ENCODE assay signal across 14 cellular contexts in genomic region chr9:114117996-114118830, GRCh38. TPM values are rescaled to one million over a fixed set of nuclear protein-coding genes. Genes with fewer than 3 reads are reported as not detected.
A peak's percentile ranks its signal among the peaks of the same experiment; 100 is the strongest.
DNase-seq lines count a peak whose midpoint lies in the region; ATAC-seq and TF ChIP-seq lines count a peak whose summit lies in the region.
"Had no signal": no experiment of that assay in that cellular context is flagged by ENCODE, and none has a peak within 500 bp of the region (broad histone marks: within the 10 kb centered on the region; RNA-seq: fewer than 3 reads in every experiment).

No MANE protein-coding gene starts in this region.

- no peak overlapping the region for H3K4me3 Mint-ChIP-seq in activated CD4-positive, alpha-beta T cell treated with anti-CD3 and anti-CD28 coated beads, Interleukin-2, amount 10 ng/mL, durations not matched to agents 7 days and 5 days
- H3K4me3 Mint-ChIP-seq: H9 had no signal

- POLR2A ChIA-PET in activated CD4-positive, alpha-beta T cell treated with anti-CD3 and anti-CD28 coated beads, Interleukin-2, amount 10 ng/mL, durations not matched to agents 7 days and 5 days (lab: Charles Lee), result no interaction called here

- intact Hi-C loops in left cardiac atrium (cut with DNase I) (no loop called here), right cardiac atrium (cut with DNase I) (no loop called here)

- 67% methylated on average over 21 of the region's 21 CpGs for WGBS in right cardiac atrium

- TF ChIP-seq CTCF in cardiac muscle cell (IDR thresholded peaks at IDR 0.05; ENCODE audit: low read depth, low read length) (no peak), VCaP (conservative IDR thresholded peaks at IDR 0.05) (no peak)

- no peaks in the 10 kb centered on the region for H3K36me3 ChIP-seq in cardiac muscle cell
- H3K36me3 ChIP-seq: heart right ventricle, WERI-Rb-1 had no signal

- ATAC-seq in left cardiac atrium (no peak), right cardiac atrium (no peak)
- no peak for ATAC-seq in activated CD4-positive, CD25-positive, alpha-beta regulatory T cell treated with anti-CD3 and anti-CD28 coated beads, Interleukin-2, amount 50 U/mL, for 24 hours
- ATAC-seq: heart right ventricle had no signal

- peaks cover 8% of the 10 kb centered on the region for H3K27me3 Mint-ChIP-seq in activated CD4-positive, alpha-beta T cell treated with anti-CD3 and anti-CD28 coated beads, Interleukin-2, amount 10 ng/mL, durations not matched to agents 7 days and 5 days

- H3K27me3 ChIP-seq in cardiac muscle cell (no peaks in the 10 kb centered on the region), right cardiac atrium (ENCODE audit: control insufficient read depth, insufficient read depth) (no peaks in the 10 kb centered on the region)

- H3K4me1 Mint-ChIP-seq in activated CD4-positive, alpha-beta T cell treated with anti-CD3 and anti-CD28 coated beads, Interleukin-2, amount 10 ng/mL, durations not matched to agents 7 days and 5 days, result no peaks in the 10 kb centered on the region

- H3K27ac Mint-ChIP-seq in activated CD4-positive, alpha-beta T cell treated with anti-CD3 and anti-CD28 coated beads, Interleukin-2, amount 10 ng/mL, durations not matched to agents 7 days and 5 days, result no peak overlapping the region

- peak overlapping the region; percentile 29 for H3K27ac ChIP-seq in cardiac muscle cell
- H3K27ac ChIP-seq in VCaP, result peak overlapping the region; percentile 86
- H3K27ac ChIP-seq in right cardiac atrium (ENCODE audit: low read length), result no peak overlapping the region
- H3K27ac ChIP-seq: heart right ventricle, WERI-Rb-1 had no signal

- H3K36me3 Mint-ChIP-seq in activated CD4-positive, alpha-beta T cell treated with anti-CD3 and anti-CD28 coated beads, Interleukin-2, amount 10 ng/mL, durations not matched to agents 7 days and 5 days (ENCODE audit: low read depth), result no peaks in the 10 kb centered on the region

- H3K4me3 ChIP-seq in cardiac muscle cell (no peak overlapping the region), right cardiac atrium (ENCODE audit: low read length) (no peak overlapping the region)
- H3K4me3 ChIP-seq: heart right ventricle had no signal

- in situ Hi-C loops in KBM-7 (cut with MboI; ENCODE audit: low pct_unique_long_range_greater_than_20kb, low sequenced_read_pairs), result no loop called here

- H3K9me3 Mint-ChIP-seq in activated CD4-positive, alpha-beta T cell treated with anti-CD3 and anti-CD28 coated beads, Interleukin-2, amount 10 ng/mL, durations not matched to agents 7 days and 5 days, result no peaks in the 10 kb centered on the region
- H3K9me3 Mint-ChIP-seq: H9 had no signal

- H3K4me1 ChIP-seq in cardiac muscle cell (ENCODE audit: low read depth), result peaks cover 19% of the 10 kb centered on the region
- peaks cover 8% of the 10 kb centered on the region for H3K4me1 ChIP-seq in right cardiac atrium (ENCODE audit: control insufficient read depth, insufficient read depth, low read length)

- H3K9me3 ChIP-seq in cardiac muscle cell (ENCODE audit: low read depth) (no peaks in the 10 kb centered on the region), right cardiac atrium (ENCODE audit: control insufficient read depth, low read length) (no peaks in the 10 kb centered on the region)
- H3K9me3 ChIP-seq: heart right ventricle had no signal

- no peak for DNase-seq in cardiac muscle cell (ENCODE audit: low read depth in 1 of 2, low spot score in 1 of 2)
- DNase-seq in left cardiac atrium, result no peak
- peak; percentile 39 for DNase-seq in medulla oblongata (ENCODE audit: extremely low spot score)
- no peak for DNase-seq in KBM-7
- no peak for DNase-seq in activated CD4-positive, alpha-beta T cell treated with anti-CD3 and anti-CD28 coated beads, Interleukin-2, amount 10 ng/mL, durations not matched to agents 7 days and 5 days
- no peak for DNase-seq in right cardiac atrium
- DNase-seq: H9, heart right ventricle, NCI-H187, WERI-Rb-1 had no signal

- CTCF ChIA-PET in activated CD4-positive, alpha-beta T cell treated with anti-CD3 and anti-CD28 coated beads, Interleukin-2, amount 10 ng/mL, durations not matched to agents 7 days and 5 days (lab: Charles Lee), result interaction anchor here (0.8 kb wide), 1 partner anchor 8 kb away, joined by 3 read pairs; no protein-coding TSS in a partner anchor

RNA-seq across cellular contexts. Expression of gene KIF12, which starts 19.1 kb away (rescaled TPM):
- 0.04 and 1.1 TPM in 2 replicates for total RNA-seq in cardiac muscle cell
- polyA plus RNA-seq in cardiac muscle cell, result 0.64 and 1.6 TPM in 2 replicates
- total RNA-seq in left cardiac atrium, result under 1 TPM in 1 of 2 donors, not detected in 1; 0.09 TPM
- total RNA-seq in activated CD4-positive, alpha-beta T cell treated with anti-CD3 and anti-CD28 coated beads, Interleukin-2, amount 10 ng/mL, durations not matched to agents 7 days and 5 days, result not detected
- total RNA-seq in right cardiac atrium, result under 1 TPM in 2 of 4 donors, not detected in 2; 0.11 to 0.44 TPM
- polyA plus RNA-seq in right cardiac atrium, result 0.23 TPM
- total RNA-seq: Daoy had no signal
- polyA plus RNA-seq: heart right ventricle had no signal

RNA-seq across cellular contexts. Expression of gene COL27A1, which starts 37.1 kb away (rescaled TPM):
- 19.2 and 19.3 TPM in 2 replicates for total RNA-seq in cardiac muscle cell
- polyA plus RNA-seq in cardiac muscle cell, result 12.2 and 13.4 TPM in 2 replicates
- 1 to 10 TPM; 7.0 to 9.2 TPM for total RNA-seq in left cardiac atrium
- total RNA-seq in activated CD4-positive, alpha-beta T cell treated with anti-CD3 and anti-CD28 coated beads, Interleukin-2, amount 10 ng/mL, durations not matched to agents 7 days and 5 days, result under 1 TPM; 0.15 to 0.22 TPM
- 1 to 10 TPM; 2.6 to 8.4 (median 7.1) TPM for total RNA-seq in right cardiac atrium
- polyA plus RNA-seq in right cardiac atrium, result 10.3 TPM

RNA-seq across cellular contexts. Expression of gene AMBP, which starts 40.1 kb away (rescaled TPM):
- total RNA-seq in cardiac muscle cell (not detected in 2 replicates), left cardiac atrium (under 1 TPM; 0.21 to 0.39 TPM), right cardiac atrium (under 1 TPM in 1 of 4 donors, not detected in 3; 0.81 TPM)
- polyA plus RNA-seq in cardiac muscle cell (0.64 TPM in 1 of 2 replicates, not detected in the other), right cardiac atrium (0.11 TPM)
- not detected for total RNA-seq in activated CD4-positive, alpha-beta T cell treated with anti-CD3 and anti-CD28 coated beads, Interleukin-2, amount 10 ng/mL, durations not matched to agents 7 days and 5 days
- total RNA-seq: heart right ventricle, mesenteric fat pad had no signal
